ENCODE assay signal across 8 cellular contexts in genomic region chr3:111072016-111072891, GRCh38. TPM values are rescaled to one million over a fixed set of nuclear protein-coding genes. Genes with fewer than 3 reads are reported as not detected.
DNase-seq lines count a peak whose midpoint lies in the region; ATAC-seq, FAIRE-seq and TF ChIP-seq lines count a peak whose summit lies in the region.

No MANE protein-coding gene starts in this region.

- DNase-seq in Ammon's horn (ENCODE audit: low spot score) (peak; percentile 51), HTR-8/SVneo (ENCODE audit: insufficient read length, low spot score) (no peak), fibroblast of pulmonary artery (ENCODE audit: low read depth) (peak; percentile 39), uterus (peak; percentile 18 to 34), GM19238 (ENCODE audit: insufficient read length, low spot score) (no peak)
- peak in 2 of 3 experiments; percentile 2 to 8 for DNase-seq in activated CD8-positive, alpha-beta memory T cell treated with anti-CD3 and anti-CD28 coated beads for 48 hours (ENCODE audit: low read depth in 2 of 3, low spot score in 2 of 3)

- H3K4me2 ChIP-seq in neural cell (ENCODE audit: low read length) = peak overlapping the region; percentile 93

- peak; percentile 31 for ATAC-seq in GM19463 (IDR thresholded peaks at IDR 0.05; ENCODE audit: unreplicated experiment)

- no peaks in the 10 kb centered on the region for H3K9me2 ChIP-seq in neural cell (ENCODE audit: insufficient read depth, low read length)

- H3K4me3 ChIP-seq in fibroblast of pulmonary artery (replicated peaks; ENCODE audit: low read depth, low read length) (peak overlapping the region; percentile 95), neural cell (ENCODE audit: low read length) (peak overlapping the region; percentile 76), uterus (peak overlapping the region; percentile 59 to 96)

- H2AFZ ChIP-seq in neural cell (ENCODE audit: low read depth, low read length) = no peak overlapping the region

- H3K27ac ChIP-seq in neural cell (ENCODE audit: low read length) (no peak overlapping the region), uterus (peak overlapping the region; percentile 86 to 96)

- intact Hi-C loops in uterus (cut with DNase I; ENCODE audit: low total_unique reads) = no loop called here

- H4K20me1 ChIP-seq in neural cell (ENCODE audit: insufficient read depth) = no peaks in the 10 kb centered on the region

- no peak for TF ChIP-seq CTCF in fibroblast of pulmonary artery (IDR thresholded peaks at IDR 0.05; ENCODE audit: low read length, missing control alignments)
- TF ChIP-seq CTCF in neural cell (IDR thresholded peaks at IDR 0.05; ENCODE audit: poor library complexity, severe bottlenecking) = no peak
- TF ChIP-seq CTCF in uterus (IDR thresholded peaks at IDR 0.05) = peak in 1 of 4 experiments; percentile 5

- no peaks in the 10 kb centered on the region for H3F3A ChIP-seq in neural cell (ENCODE audit: insufficient read depth, low read length, poor library complexity, severe bottlenecking)

- H3K9me3 ChIP-seq in neural cell (ENCODE audit: low read length) = no peaks in the 10 kb centered on the region
- H3K9me3 ChIP-seq in uterus = no peaks in the 10 kb centered on the region

- TF ChIP-seq RAD21 in neural cell (conservative IDR thresholded peaks at IDR 0.05) = peak; percentile 15

- peak; percentile 9 for FAIRE-seq in HTR-8/SVneo (lab: Jason Lieb, UNC)

- no peaks in the 10 kb centered on the region for H3K4me1 ChIP-seq in uterus

- H3K36me3 ChIP-seq in neural cell (ENCODE audit: insufficient read depth, low read length) (no peaks in the 10 kb centered on the region), uterus (no peaks in the 10 kb centered on the region)

- no peak for TF ChIP-seq EP300 in neural cell (conservative IDR thresholded peaks at IDR 0.05; ENCODE audit: poor library complexity, severe bottlenecking)

- peaks cover 48% of the 10 kb centered on the region for H3K79me2 ChIP-seq in neural cell (replicated peaks; ENCODE audit: insufficient read depth, low read length)

- H3K27me3 ChIP-seq in neural cell (ENCODE audit: insufficient read depth, low read depth, low read length) = peaks cover 26% of the 10 kb centered on the region
- H3K27me3 ChIP-seq in uterus = no peaks in the 10 kb centered on the region

- no peak for TF ChIP-seq POLR2A in uterus (IDR thresholded peaks at IDR 0.05)

- peak overlapping the region; percentile 38 for H3K9ac ChIP-seq in neural cell (ENCODE audit: low read length)

TF ChIP-seq in neural cell, 6 proteins besides CTCF, POLR2A, EP300 and RAD21:
- TF ChIP-seq MXI1 (conservative IDR thresholded peaks at IDR 0.05; ENCODE audit: poor library complexity, severe bottlenecking) (peak; percentile 39), TAF1 (IDR thresholded peaks at IDR 0.05; ENCODE audit: low read depth) (no peak), SMC3 (conservative IDR thresholded peaks at IDR 0.05; ENCODE audit: poor library complexity) (peak; percentile 34)

RNA-seq across cellular contexts. Expression of gene NECTIN3, which starts 0.6 kb away (rescaled TPM):
- polyA plus RNA-seq in neural cell = 2.1 and 2.4 TPM in 2 replicates
- 23.1 and 25.4 TPM in 2 replicates for polyA minus RNA-seq in neural cell
- 10 to 100 TPM; 21.8 to 60.3 (median 45.0) TPM for total RNA-seq in uterus

Comparison
In these comparisons a context has a peak if more than half of its experiments do, and no peak if none do; other contexts are left out.
1. DNase-seq: peak in Ammon's horn (single experiment), activated CD8-positive, alpha-beta memory T cell treated with anti-CD3 and anti-CD28 coated beads for 48 hours (2 of 3), fibroblast of pulmonary artery (single experiment) and uterus (2 of 2); none in HTR-8/SVneo (single experiment) and GM19238 (single experiment).
2. Peak in every context shown above with its lines, with median percentiles within 50 percentile points of each other: H3K4me3 ChIP-seq.